In genomic region chr9:130237763-130238524, GRCh38 we compare ENCODE assay signal across 21 cellular contexts. TPM values are rescaled to one million over a fixed set of nuclear protein-coding genes. Genes with fewer than 3 reads are reported as not detected.
DNase-seq lines count a peak whose midpoint lies in the region; ATAC-seq and TF ChIP-seq lines count a peak whose summit lies in the region.
"Had no signal": no experiment of that assay in that cellular context is flagged by ENCODE, and none has a peak within 500 bp of the region (broad histone marks: within the 10 kb centered on the region; RNA-seq: fewer than 3 reads in every experiment).

No MANE protein-coding gene starts in this region.

- H3K9me3 ChIP-seq in OCI-LY1 (ENCODE audit: low read length) = no peaks in the 10 kb centered on the region
- no peaks in the 10 kb centered on the region for H3K9me3 ChIP-seq in left lung
- H3K9me3 ChIP-seq: gastrocnemius medialis, HAP-1, suprapubic skin had no signal

- ATAC-seq in activated CD8-positive, alpha-beta T cell treated with anti-CD3 and anti-CD28 coated beads for 36 hours = no peak
- no peak for ATAC-seq in activated CD8-positive, alpha-beta T cell treated with anti-CD3 and anti-CD28 coated beads, Interleukin-2, amount 10 ng/mL, durations not matched to agents 7 days and 5 days
- ATAC-seq in left lung (peak; percentile 88), HG03045 (IDR thresholded peaks at IDR 0.05; ENCODE audit: unreplicated experiment) (no peak)
- ATAC-seq: gastrocnemius medialis had no signal

- no peaks in the 10 kb centered on the region for H3K79me2 ChIP-seq in OCI-LY1 (ENCODE audit: insufficient read depth, low read length)

- H3K4me3 Mint-ChIP-seq in activated CD8-positive, alpha-beta T cell treated with anti-CD3 and anti-CD28 coated beads for 36 hours = no peak overlapping the region
- H3K4me3 Mint-ChIP-seq in activated CD8-positive, alpha-beta T cell treated with anti-CD3 and anti-CD28 coated beads, Interleukin-2, amount 10 ng/mL, durations not matched to agents 7 days and 5 days = no peak overlapping the region
- H3K4me3 Mint-ChIP-seq: CD8-positive, alpha-beta memory T cell; neural crest cell had no signal

- POLR2A ChIA-PET in activated CD8-positive, alpha-beta T cell treated with anti-CD3 and anti-CD28 coated beads for 36 hours (lab: Charles Lee) = interaction anchor here (1.0 to 2.0 kb wide), 2 partner anchors 109 to 131 kb away, joined by 3 to 7 read pairs; no protein-coding TSS in a partner anchor
- POLR2A ChIA-PET in activated CD8-positive, alpha-beta T cell treated with anti-CD3 and anti-CD28 coated beads, Interleukin-2, amount 10 ng/mL, durations not matched to agents 7 days and 5 days (lab: Charles Lee) = no interaction called here

- no peak overlapping the region for H3K4me2 ChIP-seq in OCI-LY1 (ENCODE audit: low read length)

- H3K27ac Mint-ChIP-seq in activated CD8-positive, alpha-beta T cell treated with anti-CD3 and anti-CD28 coated beads for 36 hours = no peak overlapping the region
- H3K27ac Mint-ChIP-seq in activated CD8-positive, alpha-beta T cell treated with anti-CD3 and anti-CD28 coated beads, Interleukin-2, amount 10 ng/mL, durations not matched to agents 7 days and 5 days = no peak overlapping the region
- H3K27ac Mint-ChIP-seq: CD8-positive, alpha-beta memory T cell; IgD-negative memory B cell had no signal

- H3K4me3 ChIP-seq in OCI-LY1 (ENCODE audit: low read depth, low read length, poor library complexity, severe bottlenecking) = no peak overlapping the region
- H3K4me3 ChIP-seq in left lung = no peak overlapping the region
- H3K4me3 ChIP-seq: gastrocnemius medialis, HAP-1, suprapubic skin had no signal

- no peaks in the 10 kb centered on the region for H3K36me3 Mint-ChIP-seq in activated CD8-positive, alpha-beta T cell treated with anti-CD3 and anti-CD28 coated beads for 36 hours (ENCODE audit: low read depth)
- H3K36me3 Mint-ChIP-seq in activated CD8-positive, alpha-beta T cell treated with anti-CD3 and anti-CD28 coated beads, Interleukin-2, amount 10 ng/mL, durations not matched to agents 7 days and 5 days (ENCODE audit: low read depth) = no peaks in the 10 kb centered on the region
- H3K36me3 Mint-ChIP-seq: CD8-positive, alpha-beta memory T cell; IgD-negative memory B cell had no signal

- peak; percentile 26 for DNase-seq in activated CD8-positive, alpha-beta T cell treated with anti-CD3 and anti-CD28 coated beads for 36 hours
- DNase-seq in activated CD8-positive, alpha-beta T cell treated with anti-CD3 and anti-CD28 coated beads, Interleukin-2, amount 10 ng/mL, durations not matched to agents 7 days and 5 days = no peak
- DNase-seq in left lung = peak in 1 of 2 donors; percentile 74
- no peak for DNase-seq in SW 1271 (lab: John Stamatoyannopoulos, UW)
- no peak for DNase-seq in HuH-7.5 (ENCODE audit: low spot score)
- DNase-seq in stimulated activated CD4-positive, alpha-beta T cell treated with anti-CD3 and anti-CD28 coated beads, Interleukin-1b, Interleukin-23, amount 100 ng/mL, for 48 hours = no peak
- DNase-seq: activated CD8-positive, alpha-beta memory T cell treated with anti-CD3 and anti-CD28 coated beads for 24 hours; activated effector memory CD4-positive, alpha-beta T cell treated with Interleukin-2 at 50 U/mL for 16 hours; amniotic stem cell; CD8-positive, alpha-beta memory T cell; cerebellar nuclear complex; gastrocnemius medialis; mammary epithelial cell; NCI-H1105 treated with DMSO at 0.1 percent for 48 hours; NCI-H69 had no signal

- CTCF ChIA-PET in activated CD8-positive, alpha-beta T cell treated with anti-CD3 and anti-CD28 coated beads for 36 hours (lab: Charles Lee) = interaction anchor here (1.1 to 7.3 kb wide), 3 partner anchors 14 to 129 kb away, joined by 3 to 111 read pairs (median 3); no protein-coding TSS in a partner anchor
- CTCF ChIA-PET in activated CD8-positive, alpha-beta T cell treated with anti-CD3 and anti-CD28 coated beads, Interleukin-2, amount 10 ng/mL, durations not matched to agents 7 days and 5 days (lab: Charles Lee) = interaction anchor here (2.0 to 7.5 kb wide), 2 partner anchors 14 to 131 kb away, joined by 5 to 81 read pairs; no protein-coding TSS in a partner anchor

- intact Hi-C loops in activated CD8-positive, alpha-beta T cell treated with anti-CD3 and anti-CD28 coated beads for 36 hours (cut with micrococcal nuclease) = loop anchor here (5.0 kb wide), 1 partner anchor 111 kb away; no protein-coding TSS in a partner anchor
- intact Hi-C loops in left lung (cut with DNase I) = loop anchor here (5.0 to 10.0 kb wide), 2 partner anchors 113 to 131 kb away; no protein-coding TSS in a partner anchor

- H3F3A ChIP-seq in OCI-LY1 (ENCODE audit: insufficient read depth, low read length) = no peaks in the 10 kb centered on the region

- H3K27me3 Mint-ChIP-seq in activated CD8-positive, alpha-beta T cell treated with anti-CD3 and anti-CD28 coated beads for 36 hours = peaks cover 2% of the 10 kb centered on the region
- H3K27me3 Mint-ChIP-seq in activated CD8-positive, alpha-beta T cell treated with anti-CD3 and anti-CD28 coated beads, Interleukin-2, amount 10 ng/mL, durations not matched to agents 7 days and 5 days (ENCODE audit: low read depth) = no peaks in the 10 kb centered on the region

- H3K4me1 ChIP-seq in OCI-LY1 (ENCODE audit: insufficient read depth, low read length, severe bottlenecking) (peaks cover 39% of the 10 kb centered on the region), left lung (peaks cover 0 to 15% of the 10 kb centered on the region in 2 donors)
- H3K4me1 ChIP-seq: gastrocnemius medialis had no signal

- H2AFZ ChIP-seq in OCI-LY1 (ENCODE audit: low read length) = no peak overlapping the region

- H3K9me3 Mint-ChIP-seq in activated CD8-positive, alpha-beta T cell treated with anti-CD3 and anti-CD28 coated beads for 36 hours = no peaks in the 10 kb centered on the region
- H3K9me3 Mint-ChIP-seq in activated CD8-positive, alpha-beta T cell treated with anti-CD3 and anti-CD28 coated beads, Interleukin-2, amount 10 ng/mL, durations not matched to agents 7 days and 5 days (ENCODE audit: insufficient read depth) = no peaks in the 10 kb centered on the region
- H3K9me3 Mint-ChIP-seq: CD8-positive, alpha-beta memory T cell; IgD-negative memory B cell; neural crest cell had no signal

- TF ChIP-seq CTCF in activated CD8-positive, alpha-beta T cell treated with anti-CD3 and anti-CD28 coated beads for 36 hours (IDR thresholded peaks at IDR 0.05) = no peak
- no peak for TF ChIP-seq CTCF in OCI-LY1 (IDR thresholded peaks at IDR 0.05; ENCODE audit: low read length)
- no peak for TF ChIP-seq CTCF in left lung (IDR thresholded peaks at IDR 0.05)

- H3K9ac ChIP-seq in OCI-LY1 (ENCODE audit: low read length) = no peak overlapping the region

- H3K36me3 ChIP-seq in OCI-LY1 (ENCODE audit: insufficient read depth, low read length) (no peaks in the 10 kb centered on the region), left lung (no peaks in the 10 kb centered on the region)
- H3K36me3 ChIP-seq: gastrocnemius medialis had no signal

- H3K27ac ChIP-seq in OCI-LY1 (ENCODE audit: low read depth, low read length, poor library complexity, severe bottlenecking) = peak overlapping the region; percentile 62
- no peak overlapping the region for H3K27ac ChIP-seq in left lung
- H3K27ac ChIP-seq: gastrocnemius medialis, suprapubic skin had no signal

- H3K9me2 ChIP-seq in OCI-LY1 (ENCODE audit: low read depth, low read length) = no peaks in the 10 kb centered on the region

- H3K27me3 ChIP-seq in OCI-LY1 (ENCODE audit: insufficient read depth, low read length) (no peaks in the 10 kb centered on the region), left lung (no peaks in the 10 kb centered on the region)
- H3K27me3 ChIP-seq: gastrocnemius medialis, suprapubic skin had no signal

- H3K4me1 Mint-ChIP-seq in activated CD8-positive, alpha-beta T cell treated with anti-CD3 and anti-CD28 coated beads for 36 hours (ENCODE audit: low read depth) = peaks cover 29% of the 10 kb centered on the region
- H3K4me1 Mint-ChIP-seq in activated CD8-positive, alpha-beta T cell treated with anti-CD3 and anti-CD28 coated beads, Interleukin-2, amount 10 ng/mL, durations not matched to agents 7 days and 5 days (ENCODE audit: low read depth) = peaks cover 39% of the 10 kb centered on the region

- no peaks in the 10 kb centered on the region for H4K20me1 ChIP-seq in OCI-LY1 (ENCODE audit: insufficient read depth, low read length)

RNA-seq across cellular contexts. Expression of gene HMCN2, which starts 27.6 kb away (rescaled TPM):
- total RNA-seq in activated CD8-positive, alpha-beta T cell treated with anti-CD3 and anti-CD28 coated beads for 36 hours = not detected
- not detected for total RNA-seq in activated CD8-positive, alpha-beta T cell treated with anti-CD3 and anti-CD28 coated beads, Interleukin-2, amount 10 ng/mL, durations not matched to agents 7 days and 5 days
- total RNA-seq in left lung = 1 to 10 TPM; 3.7 to 3.9 TPM
- total RNA-seq: CD8-positive, alpha-beta memory T cell; neural crest cell had no signal

Comparison
In these comparisons a context has a peak if more than half of its experiments do, and no peak if none do; other contexts are left out.
1. RNA of gene HMCN2, which starts 27.6 kb away (total RNA-seq): 3.7 to 3.9 TPM in left lung; not detected in activated CD8-positive, alpha-beta T cell treated with anti-CD3 and anti-CD28 coated beads for 36 hours and not detected in activated CD8-positive, alpha-beta T cell treated with anti-CD3 and anti-CD28 coated beads, Interleukin-2, amount 10 ng/mL, durations not matched to agents 7 days and 5 days; every median in the first group is over 4 times any median in the second.